Comparison of ENCODE assay signal across 16 cellular contexts in the genomic region with DNA sequence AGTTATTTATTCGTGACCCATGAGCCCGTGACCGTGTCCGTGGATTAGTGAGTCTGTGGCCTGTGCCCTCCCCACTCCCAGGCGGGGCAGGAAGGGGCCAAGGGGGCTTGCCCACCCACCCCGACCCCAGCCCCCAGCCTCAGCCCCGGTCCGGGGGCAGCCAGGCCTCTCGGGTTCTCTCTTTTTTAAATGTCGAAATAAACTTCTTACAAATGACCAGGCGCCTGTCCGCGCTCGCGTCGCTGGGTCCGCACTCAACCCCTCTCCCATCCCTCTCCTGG. TPM values are rescaled to one million over a fixed set of nuclear protein-coding genes. Genes with fewer than 3 reads are reported as not detected.
"Had no signal": no experiment of that assay in that cellular context is flagged by ENCODE, and none has a peak within 500 bp of the region (broad histone marks: within the 10 kb centered on the region; RNA-seq: fewer than 3 reads in every experiment).

No MANE protein-coding gene starts in this region.

- DNase-seq: activated B cell treated with CpG ODN at 0.5 μM for 24 hours; activated CD4-positive, alpha-beta T cell treated with anti-CD3 and anti-CD28 coated beads, Interleukin-2, amount 10 ng/mL, durations not matched to agents 7 days and 5 days; activated CD8-positive, alpha-beta memory T cell treated with anti-CD3 and anti-CD28 coated beads for 24 hours; body of pancreas; central memory CD4-positive, alpha-beta T cell; cortex of kidney; effector memory CD8-positive, alpha-beta T cell; kidney glomerular epithelial cell; midbrain; stimulated activated CD4-positive, alpha-beta T cell treated with anti-CD3 and anti-CD28 coated beads, Interleukin-15, amount 100 ng/mL, for 24 hours; thyroid gland; uterus had no signal

- H3K27ac Mint-ChIP-seq: activated B cell treated with CpG ODN at 0.5 μM for 24 hours; activated CD4-positive, alpha-beta T cell treated with anti-CD3 and anti-CD28 coated beads, Interleukin-2, amount 10 ng/mL, durations not matched to agents 7 days and 5 days; activated naive CD4-positive, alpha-beta T cell treated with anti-CD3 and anti-CD28 coated beads, Interleukin-2, amount 50 U/mL, for 24 hours; effector memory CD8-positive, alpha-beta T cell; T-helper 1 cell treated with Interleukin-12 subunit alpha and Interleukin-12 subunit beta and Interleukin-4 antibody, amounts not matched to agents 30 μg/mL and 1 μg/mL, for 36 hours had no signal

- H3K4me3 Mint-ChIP-seq: activated B cell treated with CpG ODN at 0.5 μM for 24 hours; activated CD4-positive, alpha-beta T cell treated with anti-CD3 and anti-CD28 coated beads, Interleukin-2, amount 10 ng/mL, durations not matched to agents 7 days and 5 days; activated naive CD4-positive, alpha-beta T cell treated with anti-CD3 and anti-CD28 coated beads, Interleukin-2, amount 50 U/mL, for 24 hours; effector memory CD8-positive, alpha-beta T cell; T-helper 1 cell treated with Interleukin-12 subunit alpha and Interleukin-12 subunit beta and Interleukin-4 antibody, amounts not matched to agents 30 μg/mL and 1 μg/mL, for 36 hours had no signal

- H3K27ac ChIP-seq: body of pancreas, thyroid gland, uterus had no signal

- ATAC-seq: body of pancreas; effector memory CD8-positive, alpha-beta T cell had no signal

- H3K36me3 ChIP-seq: uterus had no signal

- H3K9me3 Mint-ChIP-seq: activated B cell treated with CpG ODN at 0.5 μM for 24 hours; activated CD4-positive, alpha-beta T cell treated with anti-CD3 and anti-CD28 coated beads, Interleukin-2, amount 10 ng/mL, durations not matched to agents 7 days and 5 days; activated naive CD4-positive, alpha-beta T cell treated with anti-CD3 and anti-CD28 coated beads, Interleukin-2, amount 50 U/mL, for 24 hours; effector memory CD8-positive, alpha-beta T cell; T-helper 1 cell treated with Interleukin-12 subunit alpha and Interleukin-12 subunit beta and Interleukin-4 antibody, amounts not matched to agents 30 μg/mL and 1 μg/mL, for 36 hours had no signal

- H3K4me3 ChIP-seq: body of pancreas, thyroid gland, uterus had no signal

- H3K9me3 ChIP-seq: body of pancreas, thyroid gland, uterus had no signal

- H3K4me1 ChIP-seq: uterus had no signal

RNA-seq across cellular contexts. Expression of a gene that starts 7.6 kb away (rescaled TPM):
- total RNA-seq: activated B cell treated with CpG ODN at 0.5 μM for 24 hours; activated CD4-positive, alpha-beta T cell treated with anti-CD3 and anti-CD28 coated beads, Interleukin-2, amount 10 ng/mL, durations not matched to agents 7 days and 5 days; body of pancreas; epithelial cell of proximal tubule; lower leg skin; thyroid gland; uterus had no signal
